15 cellular contexts compared by ENCODE assay signal in the genomic region with DNA sequence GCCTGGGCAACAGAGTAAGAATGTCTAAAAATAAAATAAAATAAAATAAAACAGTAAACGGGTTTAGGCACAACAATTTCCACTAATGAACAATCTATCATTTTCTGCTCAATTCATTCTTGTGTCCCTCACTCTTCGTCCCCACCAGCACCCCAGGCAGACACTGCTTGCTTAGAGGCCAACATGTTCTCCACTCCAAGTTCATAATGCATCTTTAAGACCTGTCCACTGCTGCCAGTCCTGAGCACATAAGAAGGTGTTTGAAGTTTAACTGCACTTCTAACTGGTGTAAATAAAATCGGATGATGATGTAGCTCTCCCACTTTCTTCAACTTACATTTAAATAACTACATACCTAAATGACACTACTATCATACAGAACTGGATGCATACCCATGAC. TPM values are rescaled to one million over a fixed set of nuclear protein-coding genes. Genes with fewer than 3 reads are reported as not detected.
A peak's percentile ranks its signal among the peaks of the same experiment; 100 is the strongest.
DNase-seq lines count a peak whose midpoint lies in the region; ATAC-seq and TF ChIP-seq lines count a peak whose summit lies in the region.
"Had no signal": no experiment of that assay in that cellular context is flagged by ENCODE, and none has a peak within 500 bp of the region (broad histone marks: within the 10 kb centered on the region; RNA-seq: fewer than 3 reads in every experiment).

No MANE protein-coding gene starts in this region.

- H3K9me3 Mint-ChIP-seq in activated naive CD4-positive, alpha-beta T cell treated with anti-CD3 and anti-CD28 coated beads, Interleukin-2, amount 10 ng/mL, durations not matched to agents 7 days and 5 days: no peaks in the 10 kb centered on the region
- H3K9me3 Mint-ChIP-seq: central memory CD8-positive, alpha-beta T cell had no signal

- no peaks in the 10 kb centered on the region for H3K36me3 ChIP-seq in ACC112 (ENCODE audit: insufficient read depth, low read length)
- H3K36me3 ChIP-seq in Peyer's patch: no peaks in the 10 kb centered on the region
- no peaks in the 10 kb centered on the region for H3K36me3 ChIP-seq in left lung
- no peaks in the 10 kb centered on the region for H3K36me3 ChIP-seq in sigmoid colon

- no peak overlapping the region for H2AFZ ChIP-seq in ACC112 (ENCODE audit: low read length, unreplicated experiment)
- H2AFZ ChIP-seq: PC-9 had no signal

- CTCF ChIA-PET in activated naive CD4-positive, alpha-beta T cell treated with anti-CD3 and anti-CD28 coated beads, Interleukin-2, amount 10 ng/mL, durations not matched to agents 7 days and 5 days (lab: Charles Lee): interaction anchor here (0.8 to 1.6 kb wide), 2 partner anchors 30 to 32 kb away, joined by 3 to 4 read pairs; no protein-coding TSS in a partner anchor

- TF ChIP-seq POLR2A in Peyer's patch (IDR thresholded peaks at IDR 0.05) (no peak), sigmoid colon (IDR thresholded peaks at IDR 0.05) (no peak)

- intact Hi-C loops in left lung (cut with DNase I): no loop called here
- intact Hi-C loops in sigmoid colon (cut with DNase I): no loop called here

- no peak overlapping the region for H3K4me3 ChIP-seq in ACC112 (ENCODE audit: low read depth, low read length)
- no peak overlapping the region for H3K4me3 ChIP-seq in Peyer's patch
- H3K4me3 ChIP-seq in left lung: no peak overlapping the region
- no peak overlapping the region for H3K4me3 ChIP-seq in sigmoid colon
- H3K4me3 ChIP-seq: PC-9 had no signal

- no peaks in the 10 kb centered on the region for H3K36me3 Mint-ChIP-seq in activated naive CD4-positive, alpha-beta T cell treated with anti-CD3 and anti-CD28 coated beads, Interleukin-2, amount 10 ng/mL, durations not matched to agents 7 days and 5 days

- WGBS in sigmoid colon, 2 donors: 48 to 71% methylated on average over 3 of the region's 3 CpGs

- no peak overlapping the region for H3K4me3 Mint-ChIP-seq in activated naive CD4-positive, alpha-beta T cell treated with anti-CD3 and anti-CD28 coated beads, Interleukin-2, amount 10 ng/mL, durations not matched to agents 7 days and 5 days
- H3K4me3 Mint-ChIP-seq: activated CD8-positive, alpha-beta T cell treated with anti-CD3 and anti-CD28 coated beads, Interleukin-2, amount 10 ng/mL, durations not matched to agents 7 days and 5 days; central memory CD8-positive, alpha-beta T cell had no signal

- TF ChIP-seq CTCF in Peyer's patch (IDR thresholded peaks at IDR 0.05) (no peak), left lung (IDR thresholded peaks at IDR 0.05) (no peak), sigmoid colon (IDR thresholded peaks at IDR 0.05) (no peak)

- H3K27me3 Mint-ChIP-seq in activated naive CD4-positive, alpha-beta T cell treated with anti-CD3 and anti-CD28 coated beads, Interleukin-2, amount 10 ng/mL, durations not matched to agents 7 days and 5 days: peaks cover 5% of the 10 kb centered on the region
- H3K27me3 Mint-ChIP-seq: central memory CD8-positive, alpha-beta T cell had no signal

- TF ChIP-seq EP300 in sigmoid colon (IDR thresholded peaks at IDR 0.05): no peak

- no peak for ATAC-seq in left lung
- ATAC-seq: activated CD8-positive, alpha-beta T cell treated with anti-CD3 and anti-CD28 coated beads, Interleukin-2, amount 10 ng/mL, durations not matched to agents 7 days and 5 days had no signal

- H3K9me3 ChIP-seq in Peyer's patch: no peaks in the 10 kb centered on the region
- H3K9me3 ChIP-seq in left lung: no peaks in the 10 kb centered on the region
- no peaks in the 10 kb centered on the region for H3K9me3 ChIP-seq in sigmoid colon

- no peaks in the 10 kb centered on the region for H3K27me3 ChIP-seq in ACC112 (ENCODE audit: insufficient read depth, low read length)
- no peaks in the 10 kb centered on the region for H3K27me3 ChIP-seq in Peyer's patch
- no peaks in the 10 kb centered on the region for H3K27me3 ChIP-seq in left lung
- H3K27me3 ChIP-seq in sigmoid colon: no peaks in the 10 kb centered on the region

- peaks cover 63% of the 10 kb centered on the region for H3K79me2 ChIP-seq in ACC112 (ENCODE audit: control insufficient read depth, insufficient read depth, low read length, unreplicated experiment)

- no peak overlapping the region for H3K27ac Mint-ChIP-seq in activated naive CD4-positive, alpha-beta T cell treated with anti-CD3 and anti-CD28 coated beads, Interleukin-2, amount 10 ng/mL, durations not matched to agents 7 days and 5 days
- H3K27ac Mint-ChIP-seq: activated CD8-positive, alpha-beta T cell treated with anti-CD3 and anti-CD28 coated beads, Interleukin-2, amount 10 ng/mL, durations not matched to agents 7 days and 5 days had no signal

- DNase-seq in Peyer's patch (no peak), left lung (no peak), sigmoid colon (no peak), AG08395 (ENCODE audit: low spot score) (no peak), NCI-H128 (lab: John Stamatoyannopoulos, UW; ENCODE audit: unreplicated experiment) (no peak), iPS-NIHi11 (ENCODE audit: low spot score) (no peak)
- DNase-seq in activated naive CD4-positive, alpha-beta T cell treated with anti-CD3 and anti-CD28 coated beads, Interleukin-2, amount 10 ng/mL, durations not matched to agents 7 days and 5 days: no peak
- DNase-seq: activated CD8-positive, alpha-beta T cell treated with anti-CD3 and anti-CD28 coated beads, Interleukin-2, amount 10 ng/mL, durations not matched to agents 7 days and 5 days; islet precursor cell; NCI-H2107; NCI-H774; PC-9; stimulated activated CD8-positive, alpha-beta memory T cell treated with anti-CD3 and anti-CD28 coated beads, Interleukin-4, amount 100 ng/mL, for 48 hours had no signal

- peak overlapping the region; percentile 50 for H3K27ac ChIP-seq in ACC112 (ENCODE audit: low read depth, low read length)
- H3K27ac ChIP-seq in Peyer's patch: peak overlapping the region; percentile 35 to 92 (median 80)
- H3K27ac ChIP-seq in left lung: peak overlapping the region; percentile 50 to 64
- H3K27ac ChIP-seq in sigmoid colon: peak overlapping the region; percentile 13 to 81 (median 48)
- H3K27ac ChIP-seq: PC-9 had no signal

- H3K4me1 ChIP-seq in ACC112 (ENCODE audit: control insufficient read depth, insufficient read depth, low read length, unreplicated experiment) (peaks cover 74% of the 10 kb centered on the region), Peyer's patch (peaks cover 0 to 94% (median 14%) of the 10 kb centered on the region in 4 donors), left lung (peaks cover 19 to 74% of the 10 kb centered on the region in 2 donors), sigmoid colon (peaks cover 0 to 29% (median 12%) of the 10 kb centered on the region in 4 donors)

- H3K4me1 Mint-ChIP-seq in activated naive CD4-positive, alpha-beta T cell treated with anti-CD3 and anti-CD28 coated beads, Interleukin-2, amount 10 ng/mL, durations not matched to agents 7 days and 5 days: peaks cover 3% of the 10 kb centered on the region
- H3K4me1 Mint-ChIP-seq: central memory CD8-positive, alpha-beta T cell had no signal

RNA-seq across cellular contexts. Expression of a gene that starts 13.2 kb away (rescaled TPM):
- 100 to 1,000 TPM; 180 to 351 (median 240) TPM for total RNA-seq in Peyer's patch
- 100 to 1,000 TPM; 176 to 268 TPM for total RNA-seq in left lung
- total RNA-seq in sigmoid colon: 10 to 100 TPM; 27.8 to 75.3 (median 43.9) TPM
- 100 to 1,000 TPM; 197 to 488 (median 377) TPM for polyA plus RNA-seq in sigmoid colon
